ENCODE assay signal across 1 cellular context in the genomic region with DNA sequence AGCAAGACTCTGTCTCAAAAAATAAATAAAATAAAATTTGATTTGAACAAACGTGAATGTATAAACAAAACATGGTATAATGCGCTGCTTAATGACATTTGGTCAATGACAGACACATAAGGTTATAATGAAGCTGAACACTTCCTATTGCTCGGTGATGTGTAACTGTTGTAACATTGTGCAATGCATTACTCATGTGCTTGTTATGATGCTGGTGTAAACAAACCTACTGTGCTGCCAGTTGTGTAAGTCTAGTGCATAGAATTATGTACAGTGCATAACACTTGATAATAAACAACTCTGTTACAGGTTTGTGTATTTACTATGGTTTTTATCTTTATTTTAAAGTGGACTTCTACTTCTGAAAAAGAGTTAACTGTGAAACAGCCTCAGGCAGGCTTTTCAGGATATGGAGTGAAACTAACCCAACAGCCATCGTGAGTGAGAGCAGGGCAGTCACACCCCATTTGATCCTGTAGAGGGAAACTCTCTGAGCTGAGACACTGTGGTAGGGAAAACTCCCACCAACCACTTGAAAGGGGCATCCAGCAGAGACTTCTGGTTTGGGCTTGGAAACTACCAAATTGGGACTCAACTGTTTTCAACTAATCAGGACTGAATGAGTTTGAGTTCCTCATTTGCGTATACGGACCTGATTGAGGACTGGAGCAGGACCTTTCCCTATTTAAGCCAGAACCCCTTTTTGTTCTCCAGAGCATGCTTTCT.
TF ChIP-seq lines count a peak whose summit lies in the region.

No MANE protein-coding gene starts in this region.

TF ChIP-seq in HepG2, 621 proteins besides CTCF, POLR2A, EP300 and RAD21 (continued from another document and continues in another):
- TF ChIP-seq, protein P1, sequence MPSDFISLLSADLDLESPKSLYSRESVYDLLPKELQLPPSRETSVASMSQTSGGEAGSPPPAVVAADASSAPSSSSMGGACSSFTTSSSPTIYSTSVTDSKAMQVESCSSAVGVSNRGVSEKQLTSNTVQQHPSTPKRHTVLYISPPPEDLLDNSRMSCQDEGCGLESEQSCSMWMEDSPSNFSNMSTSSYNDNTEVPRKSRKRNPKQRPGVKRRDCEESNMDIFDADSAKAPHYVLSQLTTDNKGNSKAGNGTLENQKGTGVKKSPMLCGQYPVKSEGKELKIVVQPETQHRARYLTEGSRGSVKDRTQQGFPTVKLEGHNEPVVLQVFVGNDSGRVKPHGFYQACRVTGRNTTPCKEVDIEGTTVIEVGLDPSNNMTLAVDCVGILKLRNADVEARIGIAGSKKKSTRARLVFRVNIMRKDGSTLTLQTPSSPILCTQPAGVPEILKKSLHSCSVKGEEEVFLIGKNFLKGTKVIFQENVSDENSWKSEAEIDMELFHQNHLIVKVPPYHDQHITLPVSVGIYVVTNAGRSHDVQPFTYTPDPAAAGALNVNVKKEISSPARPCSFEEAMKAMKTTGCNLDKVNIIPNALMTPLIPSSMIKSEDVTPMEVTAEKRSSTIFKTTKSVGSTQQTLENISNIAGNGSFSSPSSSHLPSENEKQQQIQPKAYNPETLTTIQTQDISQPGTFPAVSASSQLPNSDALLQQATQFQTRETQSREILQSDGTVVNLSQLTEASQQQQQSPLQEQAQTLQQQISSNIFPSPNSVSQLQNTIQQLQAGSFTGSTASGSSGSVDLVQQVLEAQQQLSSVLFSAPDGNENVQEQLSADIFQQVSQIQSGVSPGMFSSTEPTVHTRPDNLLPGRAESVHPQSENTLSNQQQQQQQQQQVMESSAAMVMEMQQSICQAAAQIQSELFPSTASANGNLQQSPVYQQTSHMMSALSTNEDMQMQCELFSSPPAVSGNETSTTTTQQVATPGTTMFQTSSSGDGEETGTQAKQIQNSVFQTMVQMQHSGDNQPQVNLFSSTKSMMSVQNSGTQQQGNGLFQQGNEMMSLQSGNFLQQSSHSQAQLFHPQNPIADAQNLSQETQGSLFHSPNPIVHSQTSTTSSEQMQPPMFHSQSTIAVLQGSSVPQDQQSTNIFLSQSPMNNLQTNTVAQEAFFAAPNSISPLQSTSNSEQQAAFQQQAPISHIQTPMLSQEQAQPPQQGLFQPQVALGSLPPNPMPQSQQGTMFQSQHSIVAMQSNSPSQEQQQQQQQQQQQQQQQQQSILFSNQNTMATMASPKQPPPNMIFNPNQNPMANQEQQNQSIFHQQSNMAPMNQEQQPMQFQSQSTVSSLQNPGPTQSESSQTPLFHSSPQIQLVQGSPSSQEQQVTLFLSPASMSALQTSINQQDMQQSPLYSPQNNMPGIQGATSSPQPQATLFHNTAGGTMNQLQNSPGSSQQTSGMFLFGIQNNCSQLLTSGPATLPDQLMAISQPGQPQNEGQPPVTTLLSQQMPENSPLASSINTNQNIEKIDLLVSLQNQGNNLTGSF (CRISPR knock-in tag; IDR thresholded peaks at IDR 0.05), result no peak
- no peak for TF ChIP-seq ZNF703 (CRISPR knock-in tag; IDR thresholded peaks at IDR 0.05; ENCODE audit: borderline replicate concordance)
- no peak for TF ChIP-seq CENPX (CRISPR knock-in tag; IDR thresholded peaks at IDR 0.05)
- no peak for TF ChIP-seq HDAC1 (CRISPR knock-in tag; IDR thresholded peaks at IDR 0.05)
- TF ChIP-seq ZNF501 (CRISPR knock-in tag; IDR thresholded peaks at IDR 0.05), result no peak
- no peak for TF ChIP-seq ZNF746 (CRISPR knock-in tag; IDR thresholded peaks at IDR 0.05)
- no peak for TF ChIP-seq KLF13 (CRISPR knock-in tag; IDR thresholded peaks at IDR 0.05)
- TF ChIP-seq FOXJ3 (CRISPR knock-in tag; IDR thresholded peaks at IDR 0.05; ENCODE audit: borderline replicate concordance), result 0 out of 2 replicates have a peak, but pooled peaks have one; percentile 26
- no peak for TF ChIP-seq ZSCAN30 (CRISPR knock-in tag; IDR thresholded peaks at IDR 0.05)
- no peak for TF ChIP-seq XRCC5 (optimal IDR thresholded peaks at IDR 0.05; ENCODE audit: low read length)
- TF ChIP-seq NR1H2 (CRISPR knock-in tag; IDR thresholded peaks at IDR 0.05; ENCODE audit: borderline replicate concordance, low read depth), result no peak
- TF ChIP-seq, protein P2, sequence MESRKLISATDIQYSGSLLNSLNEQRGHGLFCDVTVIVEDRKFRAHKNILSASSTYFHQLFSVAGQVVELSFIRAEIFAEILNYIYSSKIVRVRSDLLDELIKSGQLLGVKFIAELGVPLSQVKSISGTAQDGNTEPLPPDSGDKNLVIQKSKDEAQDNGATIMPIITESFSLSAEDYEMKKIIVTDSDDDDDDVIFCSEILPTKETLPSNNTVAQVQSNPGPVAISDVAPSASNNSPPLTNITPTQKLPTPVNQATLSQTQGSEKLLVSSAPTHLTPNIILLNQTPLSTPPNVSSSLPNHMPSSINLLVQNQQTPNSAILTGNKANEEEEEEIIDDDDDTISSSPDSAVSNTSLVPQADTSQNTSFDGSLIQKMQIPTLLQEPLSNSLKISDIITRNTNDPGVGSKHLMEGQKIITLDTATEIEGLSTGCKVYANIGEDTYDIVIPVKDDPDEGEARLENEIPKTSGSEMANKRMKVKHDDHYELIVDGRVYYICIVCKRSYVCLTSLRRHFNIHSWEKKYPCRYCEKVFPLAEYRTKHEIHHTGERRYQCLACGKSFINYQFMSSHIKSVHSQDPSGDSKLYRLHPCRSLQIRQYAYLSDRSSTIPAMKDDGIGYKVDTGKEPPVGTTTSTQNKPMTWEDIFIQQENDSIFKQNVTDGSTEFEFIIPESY (CRISPR knock-in tag; IDR thresholded peaks at IDR 0.05), result no peak
- TF ChIP-seq, protein P3, sequence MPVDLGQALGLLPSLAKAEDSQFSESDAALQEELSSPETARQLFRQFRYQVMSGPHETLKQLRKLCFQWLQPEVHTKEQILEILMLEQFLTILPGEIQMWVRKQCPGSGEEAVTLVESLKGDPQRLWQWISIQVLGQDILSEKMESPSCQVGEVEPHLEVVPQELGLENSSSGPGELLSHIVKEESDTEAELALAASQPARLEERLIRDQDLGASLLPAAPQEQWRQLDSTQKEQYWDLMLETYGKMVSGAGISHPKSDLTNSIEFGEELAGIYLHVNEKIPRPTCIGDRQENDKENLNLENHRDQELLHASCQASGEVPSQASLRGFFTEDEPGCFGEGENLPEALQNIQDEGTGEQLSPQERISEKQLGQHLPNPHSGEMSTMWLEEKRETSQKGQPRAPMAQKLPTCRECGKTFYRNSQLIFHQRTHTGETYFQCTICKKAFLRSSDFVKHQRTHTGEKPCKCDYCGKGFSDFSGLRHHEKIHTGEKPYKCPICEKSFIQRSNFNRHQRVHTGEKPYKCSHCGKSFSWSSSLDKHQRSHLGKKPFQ (CRISPR knock-in tag; IDR thresholded peaks at IDR 0.05; ENCODE audit: insufficient replicate concordance), result no peak
- no peak for TF ChIP-seq ZNF562 (CRISPR knock-in tag; IDR thresholded peaks at IDR 0.05; ENCODE audit: borderline replicate concordance)
- no peak for TF ChIP-seq SNAI1 (CRISPR knock-in tag; IDR thresholded peaks at IDR 0.05; ENCODE audit: borderline replicate concordance)
- TF ChIP-seq IKZF4 (CRISPR knock-in tag; IDR thresholded peaks at IDR 0.05; ENCODE audit: borderline replicate concordance, low read depth, not compliant biosample characterization), result no peak
- TF ChIP-seq SRF (IDR thresholded peaks at IDR 0.05; ENCODE audit: low read depth, low read length), result no peak
- no peak for TF ChIP-seq ARID2 (CRISPR knock-in tag; IDR thresholded peaks at IDR 0.05; ENCODE audit: borderline replicate concordance)
- TF ChIP-seq SIX1 (CRISPR knock-in tag; IDR thresholded peaks at IDR 0.05; ENCODE audit: borderline replicate concordance), result no peak
- no peak for TF ChIP-seq ZNF800 (CRISPR knock-in tag; IDR thresholded peaks at IDR 0.05)
- TF ChIP-seq MXD4 (CRISPR knock-in tag; IDR thresholded peaks at IDR 0.05), result no peak
- TF ChIP-seq ZNF530 (CRISPR knock-in tag; IDR thresholded peaks at IDR 0.05; ENCODE audit: low read depth), result no peak
- TF ChIP-seq ZBTB20 (CRISPR knock-in tag; IDR thresholded peaks at IDR 0.05; ENCODE audit: borderline replicate concordance, low read depth), result no peak
- TF ChIP-seq SMC3 (IDR thresholded peaks at IDR 0.05; ENCODE audit: low read length), result no peak; the same call in 1 of the 2 replicates
- no peak for TF ChIP-seq ZNF749 (CRISPR knock-in tag; IDR thresholded peaks at IDR 0.05; ENCODE audit: borderline replicate concordance)
- TF ChIP-seq, protein P4, sequence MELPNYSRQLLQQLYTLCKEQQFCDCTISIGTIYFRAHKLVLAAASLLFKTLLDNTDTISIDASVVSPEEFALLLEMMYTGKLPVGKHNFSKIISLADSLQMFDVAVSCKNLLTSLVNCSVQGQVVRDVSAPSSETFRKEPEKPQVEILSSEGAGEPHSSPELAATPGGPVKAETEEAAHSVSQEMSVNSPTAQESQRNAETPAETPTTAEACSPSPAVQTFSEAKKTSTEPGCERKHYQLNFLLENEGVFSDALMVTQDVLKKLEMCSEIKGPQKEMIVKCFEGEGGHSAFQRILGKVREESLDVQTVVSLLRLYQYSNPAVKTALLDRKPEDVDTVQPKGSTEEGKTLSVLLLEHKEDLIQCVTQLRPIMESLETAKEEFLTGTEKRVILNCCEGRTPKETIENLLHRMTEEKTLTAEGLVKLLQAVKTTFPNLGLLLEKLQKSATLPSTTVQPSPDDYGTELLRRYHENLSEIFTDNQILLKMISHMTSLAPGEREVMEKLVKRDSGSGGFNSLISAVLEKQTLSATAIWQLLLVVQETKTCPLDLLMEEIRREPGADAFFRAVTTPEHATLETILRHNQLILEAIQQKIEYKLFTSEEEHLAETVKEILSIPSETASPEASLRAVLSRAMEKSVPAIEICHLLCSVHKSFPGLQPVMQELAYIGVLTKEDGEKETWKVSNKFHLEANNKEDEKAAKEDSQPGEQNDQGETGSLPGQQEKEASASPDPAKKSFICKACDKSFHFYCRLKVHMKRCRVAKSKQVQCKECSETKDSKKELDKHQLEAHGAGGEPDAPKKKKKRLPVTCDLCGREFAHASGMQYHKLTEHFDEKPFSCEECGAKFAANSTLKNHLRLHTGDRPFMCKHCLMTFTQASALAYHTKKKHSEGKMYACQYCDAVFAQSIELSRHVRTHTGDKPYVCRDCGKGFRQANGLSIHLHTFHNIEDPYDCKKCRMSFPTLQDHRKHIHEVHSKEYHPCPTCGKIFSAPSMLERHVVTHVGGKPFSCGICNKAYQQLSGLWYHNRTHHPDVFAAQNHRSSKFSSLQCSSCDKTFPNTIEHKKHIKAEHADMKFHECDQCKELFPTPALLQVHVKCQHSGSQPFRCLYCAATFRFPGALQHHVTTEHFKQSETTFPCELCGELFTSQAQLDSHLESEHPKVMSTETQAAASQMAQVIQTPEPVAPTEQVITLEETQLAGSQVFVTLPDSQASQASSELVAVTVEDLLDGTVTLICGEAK (IDR thresholded peaks at IDR 0.05), result no peak
- TF ChIP-seq, protein P4 (CRISPR knock-in tag; IDR thresholded peaks at IDR 0.05), result no peak
- no peak for TF ChIP-seq ZNF619 (CRISPR knock-in tag; IDR thresholded peaks at IDR 0.05)
- no peak for TF ChIP-seq RORA (CRISPR knock-in tag; IDR thresholded peaks at IDR 0.05)
- no peak for TF ChIP-seq TAF1 (CRISPR knock-in tag; IDR thresholded peaks at IDR 0.05)
- no peak for TF ChIP-seq PRMT3 (CRISPR knock-in tag; IDR thresholded peaks at IDR 0.05; ENCODE audit: borderline replicate concordance, low read depth)
- TF ChIP-seq, protein P5, sequence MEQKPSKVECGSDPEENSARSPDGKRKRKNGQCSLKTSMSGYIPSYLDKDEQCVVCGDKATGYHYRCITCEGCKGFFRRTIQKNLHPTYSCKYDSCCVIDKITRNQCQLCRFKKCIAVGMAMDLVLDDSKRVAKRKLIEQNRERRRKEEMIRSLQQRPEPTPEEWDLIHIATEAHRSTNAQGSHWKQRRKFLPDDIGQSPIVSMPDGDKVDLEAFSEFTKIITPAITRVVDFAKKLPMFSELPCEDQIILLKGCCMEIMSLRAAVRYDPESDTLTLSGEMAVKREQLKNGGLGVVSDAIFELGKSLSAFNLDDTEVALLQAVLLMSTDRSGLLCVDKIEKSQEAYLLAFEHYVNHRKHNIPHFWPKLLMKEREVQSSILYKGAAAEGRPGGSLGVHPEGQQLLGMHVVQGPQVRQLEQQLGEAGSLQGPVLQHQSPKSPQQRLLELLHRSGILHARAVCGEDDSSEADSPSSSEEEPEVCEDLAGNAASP (CRISPR knock-in tag; IDR thresholded peaks at IDR 0.05; ENCODE audit: borderline replicate concordance), result no peak
- no peak for TF ChIP-seq ZNF354B (CRISPR knock-in tag; IDR thresholded peaks at IDR 0.05)
- TF ChIP-seq CEBPB (IDR thresholded peaks at IDR 0.05; ENCODE audit: borderline replicate concordance, low read depth, low read length), result peak; percentile 99
- no peak for TF ChIP-seq KAT7 (CRISPR knock-in tag; IDR thresholded peaks at IDR 0.05; ENCODE audit: borderline replicate concordance)
- peak; percentile 27; the same call in 1 of the 2 replicates for TF ChIP-seq FOXA1 (IDR thresholded peaks at IDR 0.05)
- peak; percentile 66 for TF ChIP-seq FOXA1 (CRISPR knock-in tag; IDR thresholded peaks at IDR 0.05)
- no peak for TF ChIP-seq JDP2 (CRISPR knock-in tag; IDR thresholded peaks at IDR 0.05; ENCODE audit: borderline replicate concordance)
